ENCODE assay signal across 16 cellular contexts in genomic region chr11:113118104-113118503, GRCh38.
DNase-seq lines count a peak whose midpoint lies in the region; ATAC-seq and TF ChIP-seq lines count a peak whose summit lies in the region.
"Had no signal": no experiment of that assay in that cellular context is flagged by ENCODE, and none has a peak within 500 bp of the region (broad histone marks: within the 10 kb centered on the region; RNA-seq: fewer than 3 reads in every experiment).

No MANE protein-coding gene starts in this region.

- no peaks in the 10 kb centered on the region for H4K20me1 ChIP-seq in Karpas-422 (ENCODE audit: insufficient read depth, low read depth, low read length)

- no peaks in the 10 kb centered on the region for H3K79me2 ChIP-seq in Karpas-422 (ENCODE audit: low read length)

- no peak overlapping the region for H2AFZ ChIP-seq in Karpas-422 (ENCODE audit: low read length)
- H2AFZ ChIP-seq: GM23338 had no signal

- 0 out of 2 replicates have a peak overlapping the region, but pooled peaks have one; percentile 9 for H3K9ac ChIP-seq in Karpas-422 (ENCODE audit: low read length)

- H3K4me1 ChIP-seq in Karpas-422 (ENCODE audit: low read length) (peaks cover 71% of the 10 kb centered on the region), SJCRH30 (peaks cover 21% of the 10 kb centered on the region), thoracic aorta (ENCODE audit: control insufficient read depth in 1 of 2, low read depth in 2 of 2) (peaks cover 16 to 50% of the 10 kb centered on the region in 2 donors)

- H3K4me2 ChIP-seq in Karpas-422 (ENCODE audit: low read depth, low read length, poor library complexity, severe bottlenecking) = peak overlapping the region; percentile 19
- H3K4me2 ChIP-seq: GM23338 had no signal

- no peak for TF ChIP-seq CTCF in thoracic aorta (IDR thresholded peaks at IDR 0.05)

- no peaks in the 10 kb centered on the region for H3K27me3 ChIP-seq in Karpas-422 (ENCODE audit: low read length)
- no peaks in the 10 kb centered on the region for H3K27me3 ChIP-seq in SJCRH30
- no peaks in the 10 kb centered on the region for H3K27me3 ChIP-seq in thoracic aorta (replicated peaks; ENCODE audit: insufficient read depth)

- H3K9me2 ChIP-seq in Karpas-422 (replicated peaks; ENCODE audit: insufficient read depth, low read length) = no peaks in the 10 kb centered on the region

- DNase-seq in Karpas-422 (no peak), SJCRH30 (peak in 1 of 2 experiments; percentile 58), myocyte (ENCODE audit: low read depth) (peak; percentile 77), thoracic aorta (ENCODE audit: low spot score) (no peak)
- DNase-seq in activated CD4-positive, CD25-positive, alpha-beta regulatory T cell (lab: John Stamatoyannopoulos, UW) = no peak
- DNase-seq: C1 segment of cervical spinal cord; Calu3; CD4-positive, alpha-beta memory T cell; COR-L47; DMS53; DMS79 treated with DMSO at 0.1 percent for 48 hours; GF-D8; H9 had no signal

- H3K9me3 ChIP-seq in Karpas-422 (ENCODE audit: low read length) (no peaks in the 10 kb centered on the region), SJCRH30 (replicated peaks) (no peaks in the 10 kb centered on the region), thoracic aorta (no peaks in the 10 kb centered on the region)

- H3K27ac ChIP-seq in Karpas-422 (ENCODE audit: low read length) (peak overlapping the region; percentile 71), SJCRH30 (peak overlapping the region; percentile 58), thoracic aorta (peak overlapping the region; percentile 63 to 64)

- H3K4me3 ChIP-seq in Karpas-422 (ENCODE audit: low read length) (no peak overlapping the region), SJCRH30 (no peak overlapping the region), thoracic aorta (no peak overlapping the region)
- H3K4me3 ChIP-seq: GM23338 had no signal

- H3K36me3 ChIP-seq in Karpas-422 (ENCODE audit: insufficient read depth, low read length) (no peaks in the 10 kb centered on the region), SJCRH30 (no peaks in the 10 kb centered on the region), thoracic aorta (no peaks in the 10 kb centered on the region)

- ATAC-seq in thoracic aorta (ENCODE audit: insufficient number of reproducible peaks, low FRiP score, low read depth) (no peak), HG02852 (IDR thresholded peaks at IDR 0.05; ENCODE audit: unreplicated experiment) (no peak)
- ATAC-seq: GM23338, HCT116 had no signal
